ENCODE assay signal across 8 cellular contexts in genomic region chrX:123860983-123861382, GRCh38. TPM values are rescaled to one million over a fixed set of nuclear protein-coding genes. Genes with fewer than 3 reads are reported as not detected.
A peak's percentile ranks its signal among the peaks of the same experiment; 100 is the strongest.
DNase-seq lines count a peak whose midpoint lies in the region; ATAC-seq and TF ChIP-seq lines count a peak whose summit lies in the region.

No MANE protein-coding gene starts in this region.

- H3K4me1 ChIP-seq in thymus (ENCODE audit: control insufficient read depth, insufficient read depth, low read length): peaks cover 3% of the 10 kb centered on the region

- no peak overlapping the region for H3K27ac ChIP-seq in thymus (ENCODE audit: low read depth)

- H3K36me3 Mint-ChIP-seq in CD14-positive monocyte: peaks cover 1 to 3% of the 10 kb centered on the region in 2 donors

- TF ChIP-seq CTCF in CD14-positive monocyte (IDR thresholded peaks at IDR 0.05) (no peak), kidney epithelial cell (IDR thresholded peaks at IDR 0.05; ENCODE audit: insufficient read depth, low read length, poor library complexity, severe bottlenecking) (no peak)

- H3K27me3 Mint-ChIP-seq in CD14-positive monocyte (ENCODE audit: low read depth in 3 of 3): peaks cover 2 to 10% (median 3%) of the 10 kb centered on the region in 3 donors

- H3K27me3 ChIP-seq in kidney epithelial cell (ENCODE audit: control insufficient read depth, insufficient read depth, low read length): no peaks in the 10 kb centered on the region
- no peaks in the 10 kb centered on the region for H3K27me3 ChIP-seq in thymus (ENCODE audit: control insufficient read depth, insufficient read depth)

- peaks cover 0 to 10% (median 3%) of the 10 kb centered on the region in 7 donors for H3K9me3 Mint-ChIP-seq in CD14-positive monocyte

- peak overlapping the region; percentile 83 to 86 for H3K4me3 Mint-ChIP-seq in CD14-positive monocyte

- ATAC-seq in GM19328 (IDR thresholded peaks at IDR 0.05; ENCODE audit: unreplicated experiment): no peak

- H3K4me1 Mint-ChIP-seq in CD14-positive monocyte: peaks cover 11% of the 10 kb centered on the region

- DNase-seq in CD14-positive monocyte (ENCODE audit: low spot score): no peak
- DNase-seq in LHCN-M2 (ENCODE audit: low read depth): peak; percentile 15
- peak; percentile 33 for DNase-seq in amniotic epithelial cell (ENCODE audit: low read depth)
- DNase-seq in kidney epithelial cell (ENCODE audit: low read depth): no peak
- no peak for DNase-seq in ecto neural progenitor cell (ENCODE audit: low spot score)
- no peak for DNase-seq in epidermal melanocyte (ENCODE audit: insufficient read length, low spot score)

- H3K9me3 ChIP-seq in thymus (ENCODE audit: control insufficient read depth): no peaks in the 10 kb centered on the region

- H3K4me3 ChIP-seq in kidney epithelial cell (ENCODE audit: low read depth, low read length) (peak overlapping the region; percentile 54), thymus (ENCODE audit: low read length) (peak overlapping the region; percentile 80)

- intact Hi-C loops in CD14-positive monocyte (cut with micrococcal nuclease): loop anchor here in 1 of 2 donors (10.0 kb wide), 1 partner anchor 104 kb away; the partner anchor contains the start of gene STAG2

- WGBS in thymus: 14% methylated on average over 4 of the region's 4 CpGs

- peak overlapping the region; percentile 93 to 97 (median 95) for H3K27ac Mint-ChIP-seq in CD14-positive monocyte

- H3K36me3 ChIP-seq in kidney epithelial cell (ENCODE audit: control insufficient read depth, insufficient read depth, low read length) (no peaks in the 10 kb centered on the region), thymus (ENCODE audit: control insufficient read depth, insufficient read depth) (no peaks in the 10 kb centered on the region)

RNA-seq across cellular contexts. Expression of gene XIAP, which starts 1.1 kb away (rescaled TPM):
- polyA plus RNA-seq in CD14-positive monocyte (1 to 10 TPM; 2.1 to 5.8 TPM), thymus (11.5 TPM)
- total RNA-seq in LHCN-M2 (2014; rRNA removed) (30.5 and 37.6 TPM in 2 replicates), kidney epithelial cell (31.3 and 40.8 TPM in 2 replicates)
- polyA plus RNA-seq in LHCN-M2 (2012): 10.5 TPM

Comparison
In these comparisons a context has a peak if more than half of its experiments do, and no peak if none do; other contexts are left out.
1. DNase-seq: peak in LHCN-M2 (single experiment) and amniotic epithelial cell (single experiment); none in CD14-positive monocyte (single experiment), kidney epithelial cell (single experiment), ecto neural progenitor cell (single experiment) and epidermal melanocyte (single experiment).